In genomic region chr10:24133839-24134238, GRCh38 we compare ENCODE assay signal across 25 cellular contexts.
A peak's percentile ranks its signal among the peaks of the same experiment; 100 is the strongest.
DNase-seq lines count a peak whose midpoint lies in the region; ATAC-seq and TF ChIP-seq lines count a peak whose summit lies in the region.
"Had no signal": no experiment of that assay in that cellular context is flagged by ENCODE, and none has a peak within 500 bp of the region (broad histone marks: within the 10 kb centered on the region; RNA-seq: fewer than 3 reads in every experiment).

No MANE protein-coding gene starts in this region.

- CTCF ChIA-PET in HEK293 (lab: Yijun Ruan, JAX) = interaction anchor here (1.3 kb wide), 1 partner anchor 139 kb away, joined by 6 read pairs; no protein-coding TSS in a partner anchor

- peaks cover 11% of the 10 kb centered on the region for H3K9me3 Mint-ChIP-seq in type B pancreatic cell
- H3K9me3 Mint-ChIP-seq: CD8-positive, alpha-beta T cell had no signal

- TF ChIP-seq CTCF in HEK293 (tag by site-specific recombination; IDR thresholded peaks at IDR 0.05) (no peak), mucosa of descending colon (IDR thresholded peaks at IDR 0.05) (no peak), type B pancreatic cell (conservative IDR thresholded peaks at IDR 0.05) (no peak)

- peak overlapping the region; percentile 34 for H3K27ac Mint-ChIP-seq in type B pancreatic cell
- H3K27ac Mint-ChIP-seq: B cell; CD8-positive, alpha-beta T cell had no signal

- no peaks in the 10 kb centered on the region for H3K36me3 ChIP-seq in HEK293 (ENCODE audit: control insufficient read depth in 2 of 2, insufficient read depth in 1 of 2, low read length in 2 of 2)
- no peaks in the 10 kb centered on the region for H3K36me3 ChIP-seq in mucosa of descending colon (ENCODE audit: low read depth)

- H3K27ac ChIP-seq in HEK293 (ENCODE audit: extremely low read depth, low read depth, low read length) = no peak overlapping the region
- H3K27ac ChIP-seq: C4-2B, GM23248, PC-9, SJCRH30 had no signal

- H3K27me3 Mint-ChIP-seq in type B pancreatic cell = no peaks in the 10 kb centered on the region
- H3K27me3 Mint-ChIP-seq: B cell had no signal

- intact Hi-C loops in mucosa of descending colon (cut with DNase I, micrococcal nuclease) = no loop called here

- POLR2A ChIA-PET in HEK293 (lab: Yijun Ruan, JAX) = no interaction called here

- H3K4me1 ChIP-seq in HEK293 (ENCODE audit: control insufficient read depth, insufficient read depth, low read length) (no peaks in the 10 kb centered on the region; the same call in 1 of the 2 replicates), mucosa of descending colon (ENCODE audit: low read depth) (no peaks in the 10 kb centered on the region)
- H3K4me1 ChIP-seq: Caco-2 had no signal

- peak; percentile 26 for ATAC-seq in mucosa of descending colon
- ATAC-seq in HG02759 (IDR thresholded peaks at IDR 0.05; ENCODE audit: unreplicated experiment) = no peak
- ATAC-seq: CD8-positive, alpha-beta T cell; Right ventricle myocardium inferior; SK-N-SH treated with all-trans-retinoic acid at 6 μM for 48 hours had no signal

- H3K4me3 ChIP-seq in HEK293 (ENCODE audit: low read depth, low read length) (no peak overlapping the region), mucosa of descending colon (no peak overlapping the region)
- H3K4me3 ChIP-seq: GM23248, PC-9, SJCRH30 had no signal

- peak; percentile 56 for DNase-seq in DMS53 treated with DMSO at 0.1 percent for 48 hours (lab: John Stamatoyannopoulos, UW; ENCODE audit: unreplicated experiment)
- DNase-seq in mucosa of descending colon = no peak
- no peak for DNase-seq in type B pancreatic cell (ENCODE audit: extremely low spot score, unreplicated experiment)
- DNase-seq in T-helper 9 cell = no peak
- no peak for DNase-seq in activated effector memory CD4-positive, alpha-beta T cell treated with Interleukin-2 at 50 U/mL for 16 hours
- DNase-seq: Caco-2; CD8-positive, alpha-beta T cell; GM23248; H7; Karpas-422; NCI-H1092; NCI-H1417 treated with DMSO at 0.1 percent for 48 hours; NCI-H1694 treated with DMSO at 0.1 percent for 48 hours; NCI-H446; NCI-H524 treated with DMSO at 0.1 percent for 48 hours; NCI-H82; NK-92 treated with Interleukin-12 subunit alpha and Interleukin-12 subunit beta, amount 100 ng/mL, for 24 hours; PC-9; SJCRH30 had no signal

- H3K4me1 Mint-ChIP-seq in type B pancreatic cell (ENCODE audit: unreplicated experiment) = peaks cover 18% of the 10 kb centered on the region
- H3K4me1 Mint-ChIP-seq: B cell had no signal

- H3K4me3 Mint-ChIP-seq in type B pancreatic cell = no peak overlapping the region
- H3K4me3 Mint-ChIP-seq: B cell; CD8-positive, alpha-beta T cell had no signal

- no peaks in the 10 kb centered on the region for H3K9me3 ChIP-seq in HEK293 (ENCODE audit: control insufficient read depth, insufficient read depth, low read depth, low read length)
- H3K9me3 ChIP-seq in mucosa of descending colon = no peaks in the 10 kb centered on the region

- H3K36me3 Mint-ChIP-seq in type B pancreatic cell = peaks cover 4% of the 10 kb centered on the region
- H3K36me3 Mint-ChIP-seq: CD8-positive, alpha-beta T cell had no signal

TF ChIP-seq in HEK293, 187 proteins besides CTCF, POLR2A, EP300 and RAD21:
- TF ChIP-seq RBAK (tag by site-specific recombination; IDR thresholded peaks at IDR 0.05) (no peak), YY2 (tag by site-specific recombination; IDR thresholded peaks at IDR 0.05) (no peak), ZNF513 (tag by site-specific recombination; IDR thresholded peaks at IDR 0.05) (no peak), ZNF701 (tag by site-specific recombination; IDR thresholded peaks at IDR 0.05) (no peak), ZNF16 (tag by site-specific recombination; IDR thresholded peaks at IDR 0.05; ENCODE audit: low read depth) (no peak), TRIM28 (IDR thresholded peaks at IDR 0.05; ENCODE audit: borderline replicate concordance, low read length) (0 out of 2 replicates have a peak, but pooled peaks have one; percentile 18)
